In the genomic region with DNA sequence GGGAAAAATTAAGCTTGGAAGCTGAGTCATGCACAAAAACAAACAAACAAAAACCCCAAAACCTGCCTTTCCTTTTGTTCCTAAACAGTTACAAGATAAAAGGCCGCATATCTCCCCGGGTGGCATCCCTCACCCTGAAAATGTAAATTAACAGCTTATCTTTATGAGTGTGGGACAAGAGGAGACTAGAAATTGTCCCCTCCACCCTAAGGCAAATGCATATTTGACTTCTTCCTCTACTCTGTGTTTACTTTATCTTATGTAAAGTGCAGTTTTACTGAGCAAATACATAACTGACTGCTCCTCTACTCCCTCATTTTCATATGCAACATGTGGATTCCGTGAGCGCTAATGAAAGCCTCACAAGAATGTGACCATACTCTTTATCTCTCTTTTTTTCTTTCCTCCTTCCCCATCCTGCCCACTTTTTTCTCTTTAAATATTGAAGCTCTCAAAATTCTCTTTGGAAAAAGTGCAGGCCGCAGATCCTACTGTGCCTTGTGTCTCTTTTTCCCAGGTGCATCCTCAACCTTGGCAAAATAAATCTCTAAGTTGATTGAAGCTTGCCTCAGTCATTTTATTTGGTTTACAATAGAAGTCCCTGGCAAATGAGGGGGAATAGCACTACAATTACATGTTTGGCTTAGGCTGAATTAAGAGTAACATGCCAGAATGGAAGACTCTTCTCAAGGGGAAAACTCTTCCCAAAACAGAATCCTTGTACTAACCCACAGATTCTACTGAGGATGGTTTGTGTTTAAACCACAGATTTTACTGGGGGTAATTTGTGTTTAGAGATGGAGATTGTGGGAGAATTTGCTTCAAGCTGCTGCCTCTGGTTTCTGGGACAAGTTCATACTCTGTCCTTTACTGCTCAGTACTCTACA, we compare ENCODE assay signal across 1 cellular context.
TF ChIP-seq lines count a peak whose summit lies in the region.

No MANE protein-coding gene starts in this region.

TF ChIP-seq in H1, 55 proteins besides CTCF, POLR2A, EP300 and RAD21:
- TF ChIP-seq SP1 (IDR thresholded peaks at IDR 0.05; ENCODE audit: low read depth, low read length) (no peak), SRF (IDR thresholded peaks at IDR 0.05; ENCODE audit: low read depth, low read length) (no peak), YY1 (IDR thresholded peaks at IDR 0.05; ENCODE audit: low read depth, low read length) (no peak), EZH2 (IDR thresholded peaks at IDR 0.05; ENCODE audit: low read depth, low read length, severe bottlenecking) (no peak), CBX8 (IDR thresholded peaks at IDR 0.05; ENCODE audit: borderline replicate concordance, low read depth, low read length) (no peak), JUN (IDR thresholded peaks at IDR 0.05; ENCODE audit: low read depth, low read length) (no peak)
- TF ChIP-seq, protein P1, sequence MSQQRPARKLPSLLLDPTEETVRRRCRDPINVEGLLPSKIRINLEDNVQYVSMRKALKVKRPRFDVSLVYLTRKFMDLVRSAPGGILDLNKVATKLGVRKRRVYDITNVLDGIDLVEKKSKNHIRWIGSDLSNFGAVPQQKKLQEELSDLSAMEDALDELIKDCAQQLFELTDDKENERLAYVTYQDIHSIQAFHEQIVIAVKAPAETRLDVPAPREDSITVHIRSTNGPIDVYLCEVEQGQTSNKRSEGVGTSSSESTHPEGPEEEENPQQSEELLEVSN (IDR thresholded peaks at IDR 0.05), result no peak
